ENCODE assay signal across 9 cellular contexts in the genomic region with DNA sequence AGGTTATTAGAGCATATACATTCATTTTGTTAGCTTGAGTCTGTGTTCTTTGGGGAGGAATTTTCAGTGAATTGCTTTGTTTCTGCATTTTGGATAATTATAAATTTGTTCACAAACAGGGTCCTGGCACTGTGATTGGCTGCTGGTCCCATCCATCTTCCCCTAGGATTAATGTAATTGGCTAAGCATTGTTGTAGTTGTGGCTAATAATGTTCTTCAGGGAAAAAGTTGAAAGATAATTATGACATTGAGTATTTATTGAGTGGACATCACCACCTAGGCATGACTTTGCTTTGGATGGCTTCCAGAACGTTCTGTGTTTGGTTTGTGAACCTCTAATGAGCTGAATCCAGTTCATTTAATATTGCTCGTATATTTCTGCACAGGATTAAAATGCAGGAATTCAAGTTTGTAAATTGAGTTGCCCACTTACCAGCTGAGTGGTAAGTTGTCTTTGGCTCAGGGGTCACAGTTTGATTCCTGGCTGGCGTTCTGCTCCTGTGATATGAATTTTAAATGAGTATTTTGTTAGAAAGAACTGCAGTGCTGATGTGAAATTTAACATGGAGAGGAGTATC. TPM values are rescaled to one million over a fixed set of nuclear protein-coding genes. Genes with fewer than 3 reads are reported as not detected.
A peak's percentile ranks its signal among the peaks of the same experiment; 100 is the strongest.
DNase-seq lines count a peak whose midpoint lies in the region; ATAC-seq and TF ChIP-seq lines count a peak whose summit lies in the region.
"Had no signal": no experiment of that assay in that cellular context is flagged by ENCODE, and none has a peak within 500 bp of the region (broad histone marks: within the 10 kb centered on the region; RNA-seq: fewer than 3 reads in every experiment).

No MANE protein-coding gene starts in this region.

- peaks cover 2% of the 10 kb centered on the region for H3K36me3 ChIP-seq in brain microvascular endothelial cell (replicated peaks)
- peaks cover 24% of the 10 kb centered on the region for H3K36me3 ChIP-seq in lower lobe of right lung

- H3K27ac ChIP-seq in brain microvascular endothelial cell, result no peak overlapping the region
- H3K27ac ChIP-seq in lower lobe of right lung, result peak overlapping the region; percentile 5

- intact Hi-C loops in lower lobe of right lung (cut with DNase I), result no loop called here

- DNase-seq in AG20443 (ENCODE audit: low spot score) (peak; percentile 35), M059J (ENCODE audit: low read depth) (peak; percentile 62), brain microvascular endothelial cell (peak; percentile 64), lower lobe of right lung (no peak), activated gamma-delta T cell (lab: John Stamatoyannopoulos, UW) (no peak), UCSD-AML1 (lab: John Stamatoyannopoulos, UW; ENCODE audit: unreplicated experiment) (no peak)

- peaks cover 43% of the 10 kb centered on the region for H3K4me1 ChIP-seq in lower lobe of right lung

- peak in 1 of 2 donors; percentile 62 for ATAC-seq in lower lobe of right lung
- ATAC-seq in GM21723 (IDR thresholded peaks at IDR 0.05; ENCODE audit: unreplicated experiment), result no peak
- ATAC-seq in HG03520 (IDR thresholded peaks at IDR 0.05; ENCODE audit: unreplicated experiment), result no peak

- in situ Hi-C loops in brain microvascular endothelial cell (cut with HindIII; ENCODE audit: low pct_ligation_motif_present, low sequenced_read_pairs), result no loop called here

- H3K27me3 ChIP-seq in brain microvascular endothelial cell (replicated peaks) (no peaks in the 10 kb centered on the region), lower lobe of right lung (ENCODE audit: low read depth) (no peaks in the 10 kb centered on the region)

- no peak overlapping the region for H3K4me3 ChIP-seq in brain microvascular endothelial cell (ENCODE audit: low read depth, low read length)
- H3K4me3 ChIP-seq in lower lobe of right lung, result no peak overlapping the region
- H3K4me3 ChIP-seq: SK-N-MC had no signal

- H3K9me3 ChIP-seq in lower lobe of right lung, result no peaks in the 10 kb centered on the region

- TF ChIP-seq CTCF in brain microvascular endothelial cell (IDR thresholded peaks at IDR 0.05; ENCODE audit: low read depth, low read length, missing control alignments) (no peak), lower lobe of right lung (IDR thresholded peaks at IDR 0.05) (no peak)

RNA-seq across cellular contexts. Expression of a gene that starts 55.1 kb away (rescaled TPM):
- total RNA-seq in M059J (2014; rRNA removed; shearing (Covaris generic)), result 8.3 and 18.2 TPM in 2 replicates
- total RNA-seq in lower lobe of right lung, result 95.5 TPM

Comparison
In these comparisons a context has a peak if more than half of its experiments do, and no peak if none do; other contexts are left out.
1. DNase-seq: peak in AG20443 (single experiment), M059J (single experiment) and brain microvascular endothelial cell (single experiment); none in lower lobe of right lung (single experiment), activated gamma-delta T cell (single experiment) and UCSD-AML1 (single experiment).